32 cellular contexts compared by ENCODE assay signal in genomic region chr7:19317461-19317860, GRCh38.
"Had no signal": no experiment of that assay in that cellular context is flagged by ENCODE, and none has a peak within 500 bp of the region (broad histone marks: within the 10 kb centered on the region; RNA-seq: fewer than 3 reads in every experiment).

No MANE protein-coding gene starts in this region.

- H3K4me1 Mint-ChIP-seq: activated naive CD8-positive, alpha-beta T cell treated with anti-CD3 and anti-CD28 coated beads for 36 hours; endodermal cell; naive B cell; stimulated activated memory B cell treated with anti-CD40 and anti-IgM and Interleukin-4, amounts not matched to agents 10 μg/mL and 1 μg/mL and 100 μg/mL, for 72 hours; stimulated activated naive CD8-positive, alpha-beta T cell treated with anti-CD3 and anti-CD28 coated beads, Interleukin-15, amount 100 ng/mL, for 72 hours had no signal

- H3K36me3 ChIP-seq: brain microvascular endothelial cell, esophagus muscularis mucosa, gastroesophageal sphincter, ovary, right lobe of liver, vagina had no signal

- H3K27ac ChIP-seq: brain microvascular endothelial cell, esophagus muscularis mucosa, gastroesophageal sphincter, hepatocyte, ovary, right lobe of liver, skin epidermis, vagina, VCaP had no signal

- H3K27me3 ChIP-seq: brain microvascular endothelial cell, esophagus muscularis mucosa, gastroesophageal sphincter, hepatocyte, ovary, right lobe of liver, vagina had no signal

- H3K9me3 ChIP-seq: esophagus muscularis mucosa, gastroesophageal sphincter, ovary, right lobe of liver, vagina had no signal

- H3K9me3 Mint-ChIP-seq: activated T-helper 1 cell treated with anti-CD3 and anti-CD28 coated beads, Interleukin-12 subunit alpha, Interleukin-12 subunit beta, Interleukin-2, Interleukin-4 antibody, amounts not matched to agents 30 ng/mL and 10 ng/mL and 1 ng/mL, durations not matched to agents 14 hours and 24 hours and 36 hours; endodermal cell; stimulated activated memory B cell treated with anti-CD40 and anti-IgM and Interleukin-4, amounts not matched to agents 10 μg/mL and 1 μg/mL and 100 μg/mL, for 72 hours; type B pancreatic cell had no signal

- H3K4me1 ChIP-seq: esophagus muscularis mucosa, gastroesophageal sphincter, right lobe of liver, vagina had no signal

- H3K4me3 ChIP-seq: esophagus muscularis mucosa, gastroesophageal sphincter, hepatocyte, ovary, right lobe of liver, skin epidermis, vagina had no signal

- H2AFZ ChIP-seq: hepatocyte had no signal

- H3K4me3 Mint-ChIP-seq: activated naive CD4-positive, alpha-beta T cell treated with anti-CD3 and anti-CD28 coated beads for 36 hours; activated naive CD8-positive, alpha-beta T cell treated with anti-CD3 and anti-CD28 coated beads for 36 hours; activated T-helper 1 cell treated with anti-CD3 and anti-CD28 coated beads, Interleukin-12 subunit alpha, Interleukin-12 subunit beta, Interleukin-2, Interleukin-4 antibody, amounts not matched to agents 30 ng/mL and 10 ng/mL and 1 ng/mL, durations not matched to agents 14 hours and 24 hours and 36 hours; endodermal cell; mesothelial cell of epicardium; naive B cell; stimulated activated memory B cell treated with anti-CD40 and anti-IgM and Interleukin-4, amounts not matched to agents 10 μg/mL and 1 μg/mL and 100 μg/mL, for 72 hours; stimulated activated naive CD8-positive, alpha-beta T cell treated with anti-CD3 and anti-CD28 coated beads, Interleukin-15, amount 100 ng/mL, for 72 hours; T-helper 2 cell treated with Interferon-gamma antibody and Interleukin-4, amounts not matched to agents 5 μg/mL and 100 μg/mL, for 36 hours; type B pancreatic cell had no signal

- DNase-seq: activated CD4-positive, alpha-beta T cell treated with anti-CD3 and anti-CD28 coated beads for 4 hours; activated CD4-positive, alpha-beta T cell treated with anti-CD3 and anti-CD28 coated beads, Interleukin-2, amount 50 U/mL, for 4 hours; activated CD8-positive, alpha-beta memory T cell treated with anti-CD3 and anti-CD28 coated beads, Interleukin-2, amount 50 U/mL, for 4 hours; activated effector memory CD4-positive, alpha-beta T cell treated with anti-CD3 and anti-CD28 coated beads, Interleukin-2, amount 50 U/mL, for 16 hours; activated naive CD4-positive, alpha-beta T cell treated with anti-CD3 and anti-CD28 coated beads for 36 hours; activated naive CD8-positive, alpha-beta T cell treated with anti-CD3 and anti-CD28 coated beads for 36 hours; activated T-cell treated with anti-CD3 and anti-CD28 coated beads, Interleukin-2, amount 50 U/mL, for 1 hour; amniotic stem cell; brain microvascular endothelial cell; endodermal cell; left cardiac atrium; left ventricle myocardium superior; naive B cell; ovary; right lobe of liver; stimulated activated CD4-positive, alpha-beta T cell treated with anti-CD3 and anti-CD28 coated beads, Interleukin-12 subunit alpha, Interleukin-12 subunit beta, amount 100 ng/mL, for 4 hours; stimulated activated CD4-positive, alpha-beta T cell treated with anti-CD3 and anti-CD28 coated beads, Interleukin-4, amount 100 ng/mL, for 24 hours; stimulated activated naive CD8-positive, alpha-beta T cell treated with anti-CD3 and anti-CD28 coated beads, Interleukin-15, amount 100 ng/mL, for 72 hours; substantia nigra; T-helper 1 cell had no signal

- H3K36me3 Mint-ChIP-seq: activated naive CD8-positive, alpha-beta T cell treated with anti-CD3 and anti-CD28 coated beads for 36 hours; mesothelial cell of epicardium; naive B cell; stimulated activated memory B cell treated with anti-CD40 and anti-IgM and Interleukin-4, amounts not matched to agents 10 μg/mL and 1 μg/mL and 100 μg/mL, for 72 hours; type B pancreatic cell had no signal

- H3K27ac Mint-ChIP-seq: activated naive CD4-positive, alpha-beta T cell treated with anti-CD3 and anti-CD28 coated beads for 36 hours; activated naive CD8-positive, alpha-beta T cell treated with anti-CD3 and anti-CD28 coated beads for 36 hours; activated T-helper 1 cell treated with anti-CD3 and anti-CD28 coated beads, Interleukin-12 subunit alpha, Interleukin-12 subunit beta, Interleukin-2, Interleukin-4 antibody, amounts not matched to agents 30 ng/mL and 10 ng/mL and 1 ng/mL, durations not matched to agents 14 hours and 24 hours and 36 hours; endodermal cell; mesothelial cell of epicardium; naive B cell; progenitor cell of endocrine pancreas; stimulated activated memory B cell treated with anti-CD40 and anti-IgM and Interleukin-4, amounts not matched to agents 10 μg/mL and 1 μg/mL and 100 μg/mL, for 72 hours; stimulated activated naive CD8-positive, alpha-beta T cell treated with anti-CD3 and anti-CD28 coated beads, Interleukin-15, amount 100 ng/mL, for 72 hours; T-helper 2 cell treated with Interferon-gamma antibody and Interleukin-4, amounts not matched to agents 5 μg/mL and 100 μg/mL, for 36 hours; type B pancreatic cell had no signal

- H3K4me2 ChIP-seq: hepatocyte had no signal

- H3K27me3 Mint-ChIP-seq: activated naive CD8-positive, alpha-beta T cell treated with anti-CD3 and anti-CD28 coated beads for 36 hours; naive B cell; progenitor cell of endocrine pancreas; stimulated activated memory B cell treated with anti-CD40 and anti-IgM and Interleukin-4, amounts not matched to agents 10 μg/mL and 1 μg/mL and 100 μg/mL, for 72 hours; stimulated activated naive CD8-positive, alpha-beta T cell treated with anti-CD3 and anti-CD28 coated beads, Interleukin-15, amount 100 ng/mL, for 72 hours; type B pancreatic cell had no signal

- ATAC-seq: gastroesophageal sphincter; left cardiac atrium; left ventricle myocardium superior; right lobe of liver; stimulated activated memory B cell treated with anti-CD40 and anti-IgM and Interleukin-4, amounts not matched to agents 10 μg/mL and 1 μg/mL and 100 μg/mL, for 72 hours; stimulated activated naive CD8-positive, alpha-beta T cell treated with anti-CD3 and anti-CD28 coated beads, Interleukin-15, amount 100 ng/mL, for 72 hours had no signal

- H3K79me2 ChIP-seq: hepatocyte had no signal
